ENCODE assay signal across 14 cellular contexts in genomic region chr13:51786425-51787010, GRCh38. TPM values are rescaled to one million over a fixed set of nuclear protein-coding genes. Genes with fewer than 3 reads are reported as not detected.
A peak's percentile ranks its signal among the peaks of the same experiment; 100 is the strongest.
DNase-seq lines count a peak whose midpoint lies in the region; ATAC-seq and TF ChIP-seq lines count a peak whose summit lies in the region.
"Had no signal": no experiment of that assay in that cellular context is flagged by ENCODE, and none has a peak within 500 bp of the region (broad histone marks: within the 10 kb centered on the region; RNA-seq: fewer than 3 reads in every experiment).

No MANE protein-coding gene starts in this region.

- no peaks in the 10 kb centered on the region for H3K36me3 ChIP-seq in adipocyte (ENCODE audit: control insufficient read depth, insufficient read depth, low read length, severe bottlenecking)
- H3K36me3 ChIP-seq: Peyer's patch had no signal

- TF ChIP-seq CTCF in C4-2B (conservative IDR thresholded peaks at IDR 0.05), result no peak

- no peak overlapping the region for H3K4me3 Mint-ChIP-seq in stimulated activated memory B cell treated with anti-CD40 and anti-IgM and Interleukin-4, amounts not matched to agents 10 μg/mL and 1 μg/mL and 100 μg/mL, for 72 hours
- H3K4me3 Mint-ChIP-seq: B cell had no signal

- H3K4me1 ChIP-seq in adipocyte (ENCODE audit: control insufficient read depth, insufficient read depth, low read length), result peaks cover 22% of the 10 kb centered on the region

- H3K9ac ChIP-seq in adipocyte (ENCODE audit: low read length), result peak overlapping the region; percentile 5

- H3K27ac Mint-ChIP-seq in stimulated activated memory B cell treated with anti-CD40 and anti-IgM and Interleukin-4, amounts not matched to agents 10 μg/mL and 1 μg/mL and 100 μg/mL, for 72 hours, result no peak overlapping the region
- H3K27ac Mint-ChIP-seq: B cell had no signal

- H3K9me3 ChIP-seq in adipocyte (ENCODE audit: control insufficient read depth, low read length), result no peaks in the 10 kb centered on the region
- H3K9me3 ChIP-seq: mucosa of descending colon, Peyer's patch had no signal

- H3K27ac ChIP-seq in C4-2B, result peak overlapping the region; percentile 16
- H3K27ac ChIP-seq: Peyer's patch had no signal

- no peaks in the 10 kb centered on the region for H3K27me3 ChIP-seq in adipocyte (replicated peaks; ENCODE audit: control insufficient read depth, insufficient read depth, low read length)
- H3K27me3 ChIP-seq: Peyer's patch had no signal

- H3K4me3 ChIP-seq in adipocyte (ENCODE audit: low read length), result peak overlapping the region; percentile 21
- H3K4me3 ChIP-seq: mucosa of descending colon, Peyer's patch had no signal

- ATAC-seq in left cardiac atrium (peak; percentile 12 to 21), sciatic nerve (peak; percentile 76), HG03135 (IDR thresholded peaks at IDR 0.05; ENCODE audit: unreplicated experiment) (no peak), GM19395 (IDR thresholded peaks at IDR 0.05; ENCODE audit: unreplicated experiment) (no peak)
- no peak for ATAC-seq in stimulated activated memory B cell treated with anti-CD40 and anti-IgM and Interleukin-4, amounts not matched to agents 10 μg/mL and 1 μg/mL and 100 μg/mL, for 72 hours

- intact Hi-C loops in left cardiac atrium (cut with DNase I), result no loop called here
- intact Hi-C loops in sciatic nerve (cut with DNase I), result no loop called here

- H3K27me3 Mint-ChIP-seq in stimulated activated memory B cell treated with anti-CD40 and anti-IgM and Interleukin-4, amounts not matched to agents 10 μg/mL and 1 μg/mL and 100 μg/mL, for 72 hours, result no peaks in the 10 kb centered on the region
- H3K27me3 Mint-ChIP-seq: B cell had no signal

- H3K9me3 Mint-ChIP-seq in stimulated activated memory B cell treated with anti-CD40 and anti-IgM and Interleukin-4, amounts not matched to agents 10 μg/mL and 1 μg/mL and 100 μg/mL, for 72 hours, result no peaks in the 10 kb centered on the region

- peaks cover 11% of the 10 kb centered on the region for H3K4me1 Mint-ChIP-seq in stimulated activated memory B cell treated with anti-CD40 and anti-IgM and Interleukin-4, amounts not matched to agents 10 μg/mL and 1 μg/mL and 100 μg/mL, for 72 hours

- peaks cover 25% of the 10 kb centered on the region for H3K36me3 Mint-ChIP-seq in stimulated activated memory B cell treated with anti-CD40 and anti-IgM and Interleukin-4, amounts not matched to agents 10 μg/mL and 1 μg/mL and 100 μg/mL, for 72 hours

- DNase-seq in adipocyte (ENCODE audit: low read depth), result no peak
- no peak for DNase-seq in left cardiac atrium
- no peak for DNase-seq in sciatic nerve (ENCODE audit: low spot score)
- DNase-seq in hippocampal formation (lab: John Stamatoyannopoulos, UW), result no peak
- DNase-seq: activated naive CD4-positive, alpha-beta T cell treated with anti-CD3 and anti-CD28 coated beads, Interleukin-2, amount 50 U/mL, for 16 hours; NCI-H1930; T1000 had no signal

RNA-seq across cellular contexts. Expression of gene DHRS12, which starts 17.4 kb away (rescaled TPM):
- total RNA-seq in left cardiac atrium (10 to 100 TPM in 1 of 2 donors, 1 to 10 TPM in 1; 9.1 to 13.3 TPM), sciatic nerve (18.8 TPM)

RNA-seq across cellular contexts. Expression of gene TMEM272, which starts 58.5 kb away (rescaled TPM):
- total RNA-seq in left cardiac atrium (1 to 10 TPM in 1 of 2 donors, under 1 TPM in 1; 0.68 to 1.4 TPM), sciatic nerve (0.71 TPM)
- total RNA-seq: B cell had no signal

Comparison
In these comparisons a context has a peak if more than half of its experiments do, and no peak if none do; other contexts are left out.
1. ATAC-seq: peak in left cardiac atrium (2 of 2) and sciatic nerve (single experiment); none in HG03135 (single experiment), stimulated activated memory B cell treated with anti-CD40 and anti-IgM and Interleukin-4, amounts not matched to agents 10 μg/mL and 1 μg/mL and 100 μg/mL, for 72 hours (single experiment) and GM19395 (single experiment).